In the genomic region with DNA sequence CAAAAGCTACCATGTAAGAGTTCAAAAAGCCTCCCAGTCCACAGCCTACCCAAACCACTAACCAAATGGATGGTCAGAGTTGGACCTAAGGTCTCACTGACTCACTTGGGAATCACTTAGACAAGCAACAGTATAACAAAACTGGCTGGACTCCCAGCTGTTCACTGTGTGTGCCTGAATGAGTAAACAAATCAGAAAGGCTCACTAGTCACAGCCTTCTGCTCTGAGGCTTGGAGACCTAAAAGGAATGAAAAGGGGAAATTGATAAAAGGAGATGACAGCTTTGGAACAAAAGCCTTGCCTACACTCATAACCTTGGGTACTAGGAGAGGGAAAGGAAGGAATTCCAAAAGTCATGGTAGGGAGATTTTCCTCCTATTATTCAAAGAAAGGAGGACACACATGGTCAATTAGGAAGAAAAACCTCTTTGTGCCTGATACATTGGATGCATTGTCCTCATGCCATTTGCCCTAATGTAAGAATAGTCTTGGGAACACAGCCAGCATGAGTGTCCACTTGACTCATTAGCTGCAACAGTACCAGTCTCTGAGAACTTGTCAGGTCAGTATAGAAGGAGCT, we compare ENCODE assay signal across 8 cellular contexts.
DNase-seq lines count a peak whose midpoint lies in the region; ATAC-seq, FAIRE-seq and TF ChIP-seq lines count a peak whose summit lies in the region.
"Had no signal": no experiment of that assay in that cellular context is flagged by ENCODE, and none has a peak within 500 bp of the region (broad histone marks: within the 10 kb centered on the region; RNA-seq: fewer than 3 reads in every experiment).

No MANE protein-coding gene starts in this region.

- H3K4me3 ChIP-seq in A673 (ENCODE audit: low read depth, low read length, poor library complexity, severe bottlenecking) = no peak overlapping the region

- H3K4me1 ChIP-seq in A673 (ENCODE audit: insufficient read depth, low read length, poor library complexity, severe bottlenecking) = no peaks in the 10 kb centered on the region

- CTCF ChIA-PET in A673 (lab: Charles Lee) = no interaction called here

- no peaks in the 10 kb centered on the region for H3K9me3 ChIP-seq in A673 (ENCODE audit: low read depth, low read length, poor library complexity, severe bottlenecking)

- no peaks in the 10 kb centered on the region for H3K36me3 ChIP-seq in A673 (ENCODE audit: insufficient read depth, low read length, poor library complexity, severe bottlenecking)

- FAIRE-seq in HTR-8/SVneo (lab: Jason Lieb, UNC) = no peak
- FAIRE-seq: colon had no signal

- peak overlapping the region; percentile 95 for H3K27ac ChIP-seq in temporal lobe (ENCODE audit: low read depth, low read length)
- no peak overlapping the region for H3K27ac ChIP-seq in A673 (ENCODE audit: low read depth, low read length, poor library complexity, severe bottlenecking)

- POLR2A ChIA-PET in A673 (lab: Charles Lee; ENCODE audit: low non-redundant PET) = no interaction called here

- no peaks in the 10 kb centered on the region for H3K27me3 ChIP-seq in A673 (replicated peaks; ENCODE audit: insufficient read depth, low read depth, low read length, poor library complexity)

- no peak for TF ChIP-seq CTCF in A673 (conservative IDR thresholded peaks at IDR 0.05; ENCODE audit: low read depth, low read length)

- intact Hi-C loops in posterior vena cava (cut with DNase I) = no loop called here
- intact Hi-C loops in A673 (cut with micrococcal nuclease; ENCODE audit: unreplicated experiment) = no loop called here

- BruUV-seq in A673 (replicated peaks; lab: Mats Ljungman, UMichigan) = no TSS peak

- DNase-seq in HTR-8/SVneo (ENCODE audit: insufficient read length, low spot score) (peak; percentile 11), anterior cingulate cortex (lab: John Stamatoyannopoulos, UW) (peak in 47 of 58 donors; percentile 5 to 90 (median 38)), hippocampal formation (lab: John Stamatoyannopoulos, UW) (peak; percentile 63 to 94), posterior vena cava (ENCODE audit: low spot score) (no peak), A673 (ENCODE audit: low spot score) (no peak)

- ATAC-seq in GM19397 (IDR thresholded peaks at IDR 0.05; ENCODE audit: unreplicated experiment) = no peak

Comparison
In these comparisons a context has a peak if more than half of its experiments do, and no peak if none do; other contexts are left out.
1. DNase-seq: peak in HTR-8/SVneo (single experiment), anterior cingulate cortex (47 of 58) and hippocampal formation (2 of 2); none in posterior vena cava (single experiment) and A673 (single experiment).